ENCODE assay signal across 23 cellular contexts in genomic region chr1:6389971-6390370, GRCh38. TPM values are rescaled to one million over a fixed set of nuclear protein-coding genes. Genes with fewer than 3 reads are reported as not detected.
"Had no signal": no experiment of that assay in that cellular context is flagged by ENCODE, and none has a peak within 500 bp of the region (broad histone marks: within the 10 kb centered on the region; RNA-seq: fewer than 3 reads in every experiment).

No MANE protein-coding gene starts in this region.

- H3K4me3 Mint-ChIP-seq: activated CD4-positive, alpha-beta memory T cell treated with anti-CD3 and anti-CD28 coated beads for 36 hours; activated CD4-positive, alpha-beta T cell treated with anti-CD3 and anti-CD28 coated beads for 36 hours; dendritic cell treated with granulocyte-macrophage colony-stimulating factor and Interleukin-4, amounts not matched to agents 40 ng/mL and 50 ng/mL, for 4 days; stimulated activated naive B cell treated with anti-CD40 and anti-IgM and Interleukin-4, amounts not matched to agents 10 μg/mL and 1 μg/mL and 100 μg/mL, for 72 hours had no signal

- H3K27me3 ChIP-seq: adrenal gland, esophagus muscularis mucosa, gastroesophageal sphincter, heart left ventricle, pancreas, upper lobe of right lung had no signal

- DNase-seq: activated CD4-positive, alpha-beta memory T cell treated with anti-CD3 and anti-CD28 coated beads for 36 hours; activated CD4-positive, alpha-beta T cell treated with anti-CD3 and anti-CD28 coated beads for 36 hours; activated gamma-delta T cell treated with Interleukin-2 at 50 U/mL for 16 hours; activated T-cell treated with anti-CD3 and anti-CD28 coated beads for 4 hours; adrenal gland; effector CD8-positive, alpha-beta T cell; heart left ventricle; left lung; pancreas; stimulated activated naive B cell treated with anti-CD40 and anti-IgM and Interleukin-4, amounts not matched to agents 10 μg/mL and 1 μg/mL and 100 μg/mL, for 72 hours; T-helper 2 cell; upper lobe of right lung; WERI-Rb-1 had no signal

- H3K27ac Mint-ChIP-seq: activated CD4-positive, alpha-beta memory T cell treated with anti-CD3 and anti-CD28 coated beads for 36 hours; activated CD4-positive, alpha-beta T cell treated with anti-CD3 and anti-CD28 coated beads for 36 hours; activated T-helper 1 cell treated with anti-CD3 and anti-CD28 coated beads, Interleukin-12 subunit alpha, Interleukin-12 subunit beta, Interleukin-2, Interleukin-4 antibody, amounts not matched to agents 30 ng/mL and 10 ng/mL and 1 ng/mL, durations not matched to agents 14 hours and 24 hours and 36 hours; dendritic cell treated with granulocyte-macrophage colony-stimulating factor and Interleukin-4, amounts not matched to agents 40 ng/mL and 50 ng/mL, for 4 days; stimulated activated naive B cell treated with anti-CD40 and anti-IgM and Interleukin-4, amounts not matched to agents 10 μg/mL and 1 μg/mL and 100 μg/mL, for 72 hours had no signal

- H3K36me3 ChIP-seq: adrenal gland, cardiac muscle cell, esophagus muscularis mucosa, gastroesophageal sphincter, heart left ventricle, left lung, neutrophil, pancreas, thoracic aorta, upper lobe of right lung had no signal

- H3K27me3 Mint-ChIP-seq: activated CD4-positive, alpha-beta memory T cell treated with anti-CD3 and anti-CD28 coated beads for 36 hours; activated CD4-positive, alpha-beta T cell treated with anti-CD3 and anti-CD28 coated beads for 36 hours had no signal

- H3K36me3 Mint-ChIP-seq: activated CD4-positive, alpha-beta memory T cell treated with anti-CD3 and anti-CD28 coated beads for 36 hours had no signal

- FAIRE-seq: pancreas had no signal

- H3K27ac ChIP-seq: adrenal gland, cardiac muscle cell, esophagus muscularis mucosa, gastroesophageal sphincter, heart left ventricle, left lung, neutrophil, pancreas, thoracic aorta, upper lobe of right lung, WERI-Rb-1 had no signal

- H3K9me3 ChIP-seq: adrenal gland, esophagus muscularis mucosa, gastroesophageal sphincter, heart left ventricle, left lung, neutrophil, pancreas, thoracic aorta, upper lobe of right lung had no signal

- H3K9me3 Mint-ChIP-seq: activated CD4-positive, alpha-beta memory T cell treated with anti-CD3 and anti-CD28 coated beads for 36 hours; activated naive CD4-positive, alpha-beta T cell treated with anti-CD3 and anti-CD28 coated beads, Interleukin-2, amount 50 U/mL, for 72 hours; activated T-helper 1 cell treated with anti-CD3 and anti-CD28 coated beads, Interleukin-12 subunit alpha, Interleukin-12 subunit beta, Interleukin-2, Interleukin-4 antibody, amounts not matched to agents 30 ng/mL and 10 ng/mL and 1 ng/mL, durations not matched to agents 14 hours and 24 hours and 36 hours; dendritic cell treated with granulocyte-macrophage colony-stimulating factor and Interleukin-4, amounts not matched to agents 40 ng/mL and 50 ng/mL, for 4 days; stimulated activated naive B cell treated with anti-CD40 and anti-IgM and Interleukin-4, amounts not matched to agents 10 μg/mL and 1 μg/mL and 100 μg/mL, for 72 hours had no signal

- ATAC-seq: activated CD4-positive, alpha-beta T cell treated with anti-CD3 and anti-CD28 coated beads for 36 hours; activated naive CD4-positive, alpha-beta T cell treated with anti-CD3 and anti-CD28 coated beads, Interleukin-2, amount 50 U/mL, for 72 hours; gastroesophageal sphincter; heart left ventricle; left lung; pancreas; sciatic nerve; stimulated activated naive B cell treated with anti-CD40 and anti-IgM and Interleukin-4, amounts not matched to agents 10 μg/mL and 1 μg/mL and 100 μg/mL, for 72 hours; upper lobe of right lung had no signal

- H3K4me3 ChIP-seq: adrenal gland, cardiac muscle cell, esophagus muscularis mucosa, gastroesophageal sphincter, heart left ventricle, left lung, pancreas, thoracic aorta, upper lobe of right lung had no signal

RNA-seq across cellular contexts. Expression of gene HES2, which starts 29.7 kb away (rescaled TPM):
- total RNA-seq: cardiac muscle cell, esophagus muscularis mucosa, mononuclear cell, sciatic nerve, thoracic aorta had no signal
- polyA plus RNA-seq: cardiac muscle cell, pancreas had no signal

RNA-seq across cellular contexts. Expression of gene ESPN, which starts 34.6 kb away (rescaled TPM):
- total RNA-seq: thoracic aorta had no signal
